ENCODE assay signal across 1 cellular context in genomic region chr12:2080604-2081003, GRCh38.
TF ChIP-seq lines count a peak whose summit lies in the region.

No MANE protein-coding gene starts in this region.

TF ChIP-seq in SK-N-SH treated with all-trans-retinoic acid at 6 μM for 48 hours, 23 proteins besides CTCF, POLR2A, EP300 and RAD21:
- TF ChIP-seq TSHZ2 (CRISPR knock-in tag; IDR thresholded peaks at IDR 0.05) (no peak), ZFP30 (CRISPR knock-in tag; IDR thresholded peaks at IDR 0.05) (peak; percentile 94)
